In genomic region chr7:35053488-35054175, GRCh38 we compare ENCODE assay signal across 7 cellular contexts. TPM values are rescaled to one million over a fixed set of nuclear protein-coding genes. Genes with fewer than 3 reads are reported as not detected.
DNase-seq lines count a peak whose midpoint lies in the region; ATAC-seq and TF ChIP-seq lines count a peak whose summit lies in the region.
"Not testable (repeated sequence)": the region's sequence is repeated elsewhere in the genome, so short reads cannot be mapped to it uniquely, and the experiment has no call there.

No MANE protein-coding gene starts in this region.

- not testable (repeated sequence) for H2BK5ac ChIP-seq in IMR-90 (ENCODE audit: low read depth, low read length, poor library complexity, severe bottlenecking)

- not testable (repeated sequence) for H4K91ac ChIP-seq in IMR-90 (ENCODE audit: insufficient read depth, low read depth, low read length)

- H3K27me3 ChIP-seq in IMR-90 (ENCODE audit: control insufficient read depth, insufficient read depth, low read length); SK-N-SH (ENCODE audit: insufficient read depth); brain microvascular endothelial cell (replicated peaks); esophagus muscularis mucosa: not testable (repeated sequence)

- peak; percentile 48; the same call in 1 of the 2 replicates for ATAC-seq in IMR-90 (ENCODE audit: low read depth)

- H3K79me1 ChIP-seq in IMR-90 (ENCODE audit: low read depth in 1 of 2, low read length in 2 of 2): not testable (repeated sequence)

- not testable (repeated sequence) for H3K36me3 ChIP-seq in IMR-90 (ENCODE audit: control insufficient read depth, insufficient read depth, low read length); SK-N-SH (replicated peaks in 1 of 2; ENCODE audit: control insufficient read depth in 1 of 2, insufficient read depth in 2 of 2, low read length in 1 of 2); brain microvascular endothelial cell (replicated peaks); esophagus muscularis mucosa

- H3K9me3 ChIP-seq in IMR-90 (ENCODE audit: control insufficient read depth, insufficient read depth, low read length); SK-N-SH; esophagus muscularis mucosa: not testable (repeated sequence)

- CTCF ChIA-PET in IMR-90 (lab: Yijun Ruan, JAX); SK-N-SH (lab: Yijun Ruan, JAX): not testable (repeated sequence)

- not testable (repeated sequence) for H2BK15ac ChIP-seq in IMR-90 (ENCODE audit: low read depth, low read length)

- intact Hi-C loops in IMR-90 (cut with micrococcal nuclease); esophagus muscularis mucosa (cut with DNase I): not testable (repeated sequence)

- not testable (repeated sequence) for H2BK120ac ChIP-seq in IMR-90 (ENCODE audit: low read depth, low read length)

- not testable (repeated sequence) for H3K9ac ChIP-seq in IMR-90 (ENCODE audit: low read depth, low read length); SK-N-SH

- POLR2A ChIA-PET in IMR-90 (lab: Charles Lee; ENCODE audit: unreplicated experiment); SK-N-SH (lab: Yijun Ruan, JAX): not testable (repeated sequence)

- WGBS in IMR-90 (ENCODE audit: extremely low coverage in 2 of 2, insufficient read length in 1 of 2), 2 experiments: no CpG with 5 or more reads among the region's 4 CpGs
- WGBS in SK-N-SH (ENCODE audit: low lambda C conversion rate): 49% methylated on average over 4 of the region's 4 CpGs
- 52% methylated on average over 4 of the region's 4 CpGs for WGBS in esophagus muscularis mucosa

- DNase-seq in EH (ENCODE audit: low read depth) (peak; percentile 62), IMR-90 (peak; percentile 16), brain microvascular endothelial cell (peak; percentile 27), esophagus muscularis mucosa (ENCODE audit: extremely low spot score) (peak; percentile 29), iris pigment epithelial cell (ENCODE audit: low read depth) (peak; percentile 52), non-pigmented ciliary epithelial cell (ENCODE audit: low read depth) (peak; percentile 26)
- not testable (repeated sequence) for DNase-seq in SK-N-SH

- H3K27ac ChIP-seq in IMR-90 (ENCODE audit: insufficient read depth, low read length); brain microvascular endothelial cell; esophagus muscularis mucosa (replicated peaks in 1 of 4): not testable (repeated sequence)
- peak overlapping the region in 1 of 2 experiments; percentile 17; a peak in 1 of 4 replicates for H3K27ac ChIP-seq in SK-N-SH (ENCODE audit: low read depth in 2 of 2, low read length in 1 of 2)

- not testable (repeated sequence) for H3K4me3 ChIP-seq in IMR-90 (ENCODE audit: insufficient read depth, low read depth, low read length); SK-N-SH (ENCODE audit: low read depth in 2 of 2, low read length in 1 of 2); brain microvascular endothelial cell (ENCODE audit: low read depth, low read length); esophagus muscularis mucosa

- H3K9me1 ChIP-seq in IMR-90 (ENCODE audit: insufficient read depth, low read length): not testable (repeated sequence)

- H4K5ac ChIP-seq in IMR-90 (ENCODE audit: low read depth, low read length): not testable (repeated sequence)

- not testable (repeated sequence) for TF ChIP-seq POLR2A in IMR-90 (IDR thresholded peaks at IDR 0.05; ENCODE audit: low read depth, low read length); esophagus muscularis mucosa (IDR thresholded peaks at IDR 0.05; ENCODE audit: low read depth)

- H3K14ac ChIP-seq in IMR-90 (replicated peaks; ENCODE audit: low read depth, low read length): not testable (repeated sequence)

- not testable (repeated sequence) for TF ChIP-seq EP300 in SK-N-SH (IDR thresholded peaks at IDR 0.05; ENCODE audit: borderline replicate concordance in 1 of 2, low read depth in 1 of 2, low read length in 1 of 2); esophagus muscularis mucosa (IDR thresholded peaks at IDR 0.05)

- H3K23ac ChIP-seq in IMR-90 (ENCODE audit: low read depth, low read length): not testable (repeated sequence)

- dilution Hi-C loops in IMR-90 (cut with HindIII; ENCODE audit: low sequenced_read_pairs, unreplicated experiment): not testable (repeated sequence)

- not testable (repeated sequence) for H3K79me2 ChIP-seq in SK-N-SH (ENCODE audit: insufficient read depth)

- H3K4ac ChIP-seq in IMR-90 (ENCODE audit: low read depth, low read length): not testable (repeated sequence)

- H2AK5ac ChIP-seq in IMR-90 (ENCODE audit: low read depth, low read length): not testable (repeated sequence)

- H3K56ac ChIP-seq in IMR-90 (ENCODE audit: extremely low read depth, insufficient read depth, low read length): not testable (repeated sequence)

- H4K20me1 ChIP-seq in IMR-90 (ENCODE audit: insufficient read depth, low read length); SK-N-SH (ENCODE audit: insufficient read depth): not testable (repeated sequence)

- H2AK9ac ChIP-seq in IMR-90 (replicated peaks; ENCODE audit: low read depth, low read length, poor library complexity): not testable (repeated sequence)

- BruUV-seq in IMR-90 (replicated peaks; lab: Mats Ljungman, UMichigan): not testable (repeated sequence)

- H3K4me2 ChIP-seq in IMR-90 (ENCODE audit: low read depth, low read length): not testable (repeated sequence)
- H3K4me2 ChIP-seq in SK-N-SH: 0 out of 2 replicates have a peak overlapping the region, but pooled peaks have one; percentile 31

- not testable (repeated sequence) for H3F3A ChIP-seq in SK-N-SH (replicated peaks; ENCODE audit: insufficient read depth)

- H3K4me1 ChIP-seq in IMR-90 (ENCODE audit: control insufficient read depth, insufficient read depth, low read length); SK-N-SH (ENCODE audit: control insufficient read depth in 1 of 2, insufficient read depth in 2 of 2, low read depth in 1 of 2, low read length in 1 of 2); esophagus muscularis mucosa: not testable (repeated sequence)

- in situ Hi-C loops in IMR-90 (cut with MboI; ENCODE audit: low sequenced_read_pairs): loop anchor here (25.0 kb wide), 1 partner anchor 484 kb away; no protein-coding TSS in a partner anchor
- in situ Hi-C loops in brain microvascular endothelial cell (cut with HindIII; ENCODE audit: low pct_ligation_motif_present, low sequenced_read_pairs): not testable (repeated sequence)

- H3K18ac ChIP-seq in IMR-90 (ENCODE audit: low read depth, low read length): not testable (repeated sequence)

- not testable (repeated sequence) for H4K8ac ChIP-seq in IMR-90 (ENCODE audit: low read depth in 2 of 2, low read length in 2 of 2)

- not testable (repeated sequence) for H2BK20ac ChIP-seq in IMR-90 (ENCODE audit: low read depth, low read length)

- not testable (repeated sequence) for TF ChIP-seq CTCF in IMR-90 (conservative IDR thresholded peaks at IDR 0.05; ENCODE audit: low read depth, low read length); SK-N-SH (IDR thresholded peaks at IDR 0.05); brain microvascular endothelial cell (IDR thresholded peaks at IDR 0.05; ENCODE audit: low read depth, low read length, missing control alignments); esophagus muscularis mucosa (IDR thresholded peaks at IDR 0.05)

- not testable (repeated sequence) for TF ChIP-seq RAD21 in IMR-90 (IDR thresholded peaks at IDR 0.05; ENCODE audit: low read length); SK-N-SH (IDR thresholded peaks at IDR 0.05; ENCODE audit: low read length)

- not testable (repeated sequence) for H3K9me2 ChIP-seq in SK-N-SH

- H2AFZ ChIP-seq in IMR-90 (replicated peaks; ENCODE audit: low read length, poor library complexity): not testable (repeated sequence)
- peak overlapping the region; percentile 7; the same call in 1 of the 2 replicates for H2AFZ ChIP-seq in SK-N-SH (ENCODE audit: low read depth)

TF ChIP-seq in SK-N-SH, 30 proteins besides CTCF, POLR2A, EP300 and RAD21:
- TF ChIP-seq PBX3 (IDR thresholded peaks at IDR 0.05) (peak; percentile 57), JUND (IDR thresholded peaks at IDR 0.05) (peak; percentile 65), TCF12 (IDR thresholded peaks at IDR 0.05) (peak; percentile 60), FOSL2 (IDR thresholded peaks at IDR 0.05; ENCODE audit: borderline replicate concordance, low read depth) (peak; percentile 76; the same call in 1 of the 2 replicates), TEAD4 (IDR thresholded peaks at IDR 0.05; ENCODE audit: borderline replicate concordance, insufficient read depth) (peak; percentile 70), NFIC (IDR thresholded peaks at IDR 0.05; ENCODE audit: borderline replicate concordance) (peak; percentile 59)

RNA-seq across cellular contexts. Expression of gene DPY19L1, which starts 16.3 kb away (rescaled TPM):
- total RNA-seq in IMR-90 (2012; rRNA removed) (12.2 and 24.7 TPM in 2 replicates), esophagus muscularis mucosa (10 to 100 TPM; 10.8 to 14.3 (median 11.8) TPM)
- polyA plus RNA-seq in IMR-90 (2012; rRNA removed) (8.8 and 12.1 TPM in 2 replicates), SK-N-SH (2012; rRNA removed) (27.7 and 36.1 TPM in 2 replicates)
- polyA plus RNA-seq in IMR-90 (2012; cell fraction: cytosol; rRNA removed): 3.3 and 3.9 TPM in 2 replicates
- polyA plus RNA-seq in IMR-90 (2012; cell fraction: nucleus; rRNA removed; ENCODE audit: low replicate concordance): 2.3 and 13.9 TPM in 2 replicates
- polyA plus RNA-seq in SK-N-SH (2012; cell fraction: cytosol; rRNA removed): 43.1 and 47.2 TPM in 2 replicates
- polyA plus RNA-seq in SK-N-SH (2012; cell fraction: nucleus; rRNA removed): 14.0 and 23.6 TPM in 2 replicates
